20 cellular contexts compared by ENCODE assay signal in the genomic region with DNA sequence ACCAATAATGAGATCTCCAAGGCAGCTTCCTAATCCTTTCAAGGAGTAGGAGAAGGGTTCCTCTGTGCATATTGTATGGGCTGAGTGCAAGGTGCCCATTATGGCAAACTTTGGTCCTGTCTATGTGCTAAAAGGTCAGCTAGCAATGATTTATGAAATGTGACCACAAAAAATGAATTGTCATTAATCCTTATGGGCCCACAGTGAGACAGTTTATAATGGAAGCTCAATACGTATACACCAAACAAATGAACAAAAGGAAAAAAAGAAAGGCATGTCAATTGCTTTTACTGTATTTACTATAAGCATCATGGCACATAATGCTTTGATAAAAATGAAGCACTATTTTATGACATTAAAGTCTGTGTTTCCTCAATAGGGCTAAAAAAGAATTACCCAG.
"Had no signal": no experiment of that assay in that cellular context is flagged by ENCODE, and none has a peak within 500 bp of the region (broad histone marks: within the 10 kb centered on the region; RNA-seq: fewer than 3 reads in every experiment).

No MANE protein-coding gene starts in this region.

- H3K36me3 ChIP-seq: gastroesophageal sphincter, neutrophil, prostate gland, thyroid gland, upper lobe of left lung, vagina had no signal

- H3K9me3 ChIP-seq: gastroesophageal sphincter, neutrophil, prostate gland, thyroid gland, upper lobe of left lung, vagina had no signal

- H3K27me3 ChIP-seq: gastroesophageal sphincter, neutrophil, thyroid gland, upper lobe of left lung, vagina had no signal

- ATAC-seq: activated CD8-positive, alpha-beta memory T cell treated with anti-CD3 and anti-CD28 coated beads, Interleukin-2, amount 10 ng/mL, durations not matched to agents 7 days and 5 days; activated CD8-positive, alpha-beta T cell treated with anti-CD3 and anti-CD28 coated beads, Interleukin-2, amount 10 ng/mL, durations not matched to agents 7 days and 5 days; gastroesophageal sphincter; left colon; naive thymus-derived CD4-positive, alpha-beta T cell; sciatic nerve; T-cell had no signal

- H3K4me3 ChIP-seq: coronary artery, gastroesophageal sphincter, prostate gland, skin epidermis, thyroid gland, vagina had no signal

- H3K27ac ChIP-seq: coronary artery, gastroesophageal sphincter, neutrophil, prostate gland, thyroid gland, vagina had no signal

- DNase-seq: activated CD4-positive, alpha-beta T cell treated with anti-CD3 and anti-CD28 coated beads for 36 hours; activated CD4-positive, CD25-positive, alpha-beta regulatory T cell; activated CD8-positive, alpha-beta memory T cell treated with anti-CD3 and anti-CD28 coated beads, Interleukin-2, amount 10 ng/mL, durations not matched to agents 7 days and 5 days; activated CD8-positive, alpha-beta T cell treated with anti-CD3 and anti-CD28 coated beads, Interleukin-2, amount 10 ng/mL, durations not matched to agents 7 days and 5 days; activated naive CD4-positive, alpha-beta T cell; activated T-cell treated with anti-CD3 and anti-CD28 coated beads, Interleukin-2, amount 50 U/mL, for 48 hours; effector memory CD8-positive, alpha-beta T cell; left colon; naive thymus-derived CD4-positive, alpha-beta T cell; stimulated activated CD4-positive, alpha-beta T cell treated with anti-CD3 and anti-CD28 coated beads, Interleukin-4, amount 100 ng/mL, for 24 hours; T-cell; thyroid gland; upper lobe of left lung had no signal
